In the genomic region with DNA sequence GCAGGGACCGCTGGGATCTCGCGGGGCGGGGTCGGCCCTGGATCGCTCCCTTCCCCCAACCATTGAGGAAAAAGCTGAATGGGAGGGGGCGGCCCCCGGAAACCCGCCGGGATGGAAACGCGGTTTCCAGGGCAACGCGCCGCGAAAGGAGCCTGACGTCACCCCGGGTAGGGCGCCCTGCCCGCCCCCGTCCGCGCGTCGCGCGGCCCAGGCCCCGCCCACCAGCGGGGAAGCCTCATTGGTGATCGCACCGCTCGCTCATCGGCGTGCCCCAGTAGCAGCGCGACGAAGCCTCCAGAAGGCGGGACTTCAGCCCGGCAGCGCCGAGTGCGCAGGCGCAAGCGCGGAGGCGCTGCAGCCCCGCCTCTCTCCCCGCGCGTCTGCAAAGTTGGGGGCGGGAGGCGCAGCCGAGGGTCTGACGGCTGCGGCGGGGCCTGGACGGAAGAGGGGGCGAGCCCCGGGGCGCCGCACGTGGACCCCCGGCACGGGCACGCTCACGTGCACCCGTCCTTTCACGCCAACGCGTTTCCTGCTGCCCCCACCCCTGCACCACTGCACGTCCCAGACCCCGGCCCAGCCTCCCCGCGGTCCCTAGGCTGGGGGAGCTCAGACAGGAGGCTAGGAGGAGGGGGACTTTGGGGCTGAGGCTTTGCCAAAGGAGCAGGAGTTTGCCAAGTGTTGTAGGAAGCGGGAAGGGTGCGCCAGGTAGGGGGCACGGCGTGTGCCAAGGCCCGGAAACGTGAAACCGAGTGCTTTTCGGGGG, we compare ENCODE assay signal across 1 cellular context.
TF ChIP-seq lines count a peak whose summit lies in the region.

No MANE protein-coding gene starts in this region.

TF ChIP-seq in WTC11, 78 proteins besides CTCF, POLR2A, EP300 and RAD21 (continued from another document):
- TF ChIP-seq, protein P1, sequence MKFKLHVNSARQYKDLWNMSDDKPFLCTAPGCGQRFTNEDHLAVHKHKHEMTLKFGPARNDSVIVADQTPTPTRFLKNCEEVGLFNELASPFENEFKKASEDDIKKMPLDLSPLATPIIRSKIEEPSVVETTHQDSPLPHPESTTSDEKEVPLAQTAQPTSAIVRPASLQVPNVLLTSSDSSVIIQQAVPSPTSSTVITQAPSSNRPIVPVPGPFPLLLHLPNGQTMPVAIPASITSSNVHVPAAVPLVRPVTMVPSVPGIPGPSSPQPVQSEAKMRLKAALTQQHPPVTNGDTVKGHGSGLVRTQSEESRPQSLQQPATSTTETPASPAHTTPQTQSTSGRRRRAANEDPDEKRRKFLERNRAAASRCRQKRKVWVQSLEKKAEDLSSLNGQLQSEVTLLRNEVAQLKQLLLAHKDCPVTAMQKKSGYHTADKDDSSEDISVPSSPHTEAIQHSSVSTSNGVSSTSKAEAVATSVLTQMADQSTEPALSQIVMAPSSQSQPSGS (CRISPR knock-in tag; IDR thresholded peaks at IDR 0.05; ENCODE audit: borderline replicate concordance, low read depth), result no peak
- TF ChIP-seq ATF1 (CRISPR knock-in tag; IDR thresholded peaks at IDR 0.05) (no peak), JUN (CRISPR knock-in tag; IDR thresholded peaks at IDR 0.05) (no peak), ZNF416 (CRISPR knock-in tag; IDR thresholded peaks at IDR 0.05) (no peak), NR2C2 (CRISPR knock-in tag; IDR thresholded peaks at IDR 0.05) (no peak), ZNF219 (CRISPR knock-in tag; IDR thresholded peaks at IDR 0.05; ENCODE audit: borderline replicate concordance) (no peak), ZNF423 (CRISPR knock-in tag; IDR thresholded peaks at IDR 0.05) (no peak), NFE2L1 (CRISPR knock-in tag; IDR thresholded peaks at IDR 0.05) (no peak), RORB (CRISPR knock-in tag; IDR thresholded peaks at IDR 0.05) (no peak), GRHL2 (CRISPR knock-in tag; IDR thresholded peaks at IDR 0.05; ENCODE audit: insufficient replicate concordance, severe bottlenecking) (no peak)
- TF ChIP-seq, protein P2, sequence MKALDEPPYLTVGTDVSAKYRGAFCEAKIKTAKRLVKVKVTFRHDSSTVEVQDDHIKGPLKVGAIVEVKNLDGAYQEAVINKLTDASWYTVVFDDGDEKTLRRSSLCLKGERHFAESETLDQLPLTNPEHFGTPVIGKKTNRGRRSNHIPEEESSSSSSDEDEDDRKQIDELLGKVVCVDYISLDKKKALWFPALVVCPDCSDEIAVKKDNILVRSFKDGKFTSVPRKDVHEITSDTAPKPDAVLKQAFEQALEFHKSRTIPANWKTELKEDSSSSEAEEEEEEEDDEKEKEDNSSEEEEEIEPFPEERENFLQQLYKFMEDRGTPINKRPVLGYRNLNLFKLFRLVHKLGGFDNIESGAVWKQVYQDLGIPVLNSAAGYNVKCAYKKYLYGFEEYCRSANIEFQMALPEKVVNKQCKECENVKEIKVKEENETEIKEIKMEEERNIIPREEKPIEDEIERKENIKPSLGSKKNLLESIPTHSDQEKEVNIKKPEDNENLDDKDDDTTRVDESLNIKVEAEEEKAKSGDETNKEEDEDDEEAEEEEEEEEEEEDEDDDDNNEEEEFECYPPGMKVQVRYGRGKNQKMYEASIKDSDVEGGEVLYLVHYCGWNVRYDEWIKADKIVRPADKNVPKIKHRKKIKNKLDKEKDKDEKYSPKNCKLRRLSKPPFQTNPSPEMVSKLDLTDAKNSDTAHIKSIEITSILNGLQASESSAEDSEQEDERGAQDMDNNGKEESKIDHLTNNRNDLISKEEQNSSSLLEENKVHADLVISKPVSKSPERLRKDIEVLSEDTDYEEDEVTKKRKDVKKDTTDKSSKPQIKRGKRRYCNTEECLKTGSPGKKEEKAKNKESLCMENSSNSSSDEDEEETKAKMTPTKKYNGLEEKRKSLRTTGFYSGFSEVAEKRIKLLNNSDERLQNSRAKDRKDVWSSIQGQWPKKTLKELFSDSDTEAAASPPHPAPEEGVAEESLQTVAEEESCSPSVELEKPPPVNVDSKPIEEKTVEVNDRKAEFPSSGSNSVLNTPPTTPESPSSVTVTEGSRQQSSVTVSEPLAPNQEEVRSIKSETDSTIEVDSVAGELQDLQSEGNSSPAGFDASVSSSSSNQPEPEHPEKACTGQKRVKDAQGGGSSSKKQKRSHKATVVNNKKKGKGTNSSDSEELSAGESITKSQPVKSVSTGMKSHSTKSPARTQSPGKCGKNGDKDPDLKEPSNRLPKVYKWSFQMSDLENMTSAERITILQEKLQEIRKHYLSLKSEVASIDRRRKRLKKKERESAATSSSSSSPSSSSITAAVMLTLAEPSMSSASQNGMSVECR (CRISPR knock-in tag; IDR thresholded peaks at IDR 0.05; ENCODE audit: borderline replicate concordance), result peak; percentile 49; the same call in 1 of the 2 replicates
- TF ChIP-seq, protein P3, sequence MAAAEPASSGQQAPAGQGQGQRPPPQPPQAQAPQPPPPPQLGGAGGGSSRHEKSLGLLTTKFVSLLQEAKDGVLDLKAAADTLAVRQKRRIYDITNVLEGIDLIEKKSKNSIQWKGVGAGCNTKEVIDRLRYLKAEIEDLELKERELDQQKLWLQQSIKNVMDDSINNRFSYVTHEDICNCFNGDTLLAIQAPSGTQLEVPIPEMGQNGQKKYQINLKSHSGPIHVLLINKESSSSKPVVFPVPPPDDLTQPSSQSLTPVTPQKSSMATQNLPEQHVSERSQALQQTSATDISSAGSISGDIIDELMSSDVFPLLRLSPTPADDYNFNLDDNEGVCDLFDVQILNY (CRISPR knock-in tag; IDR thresholded peaks at IDR 0.05), result peak; percentile 78; the same call in 1 of the 2 replicates
- TF ChIP-seq, protein P4, sequence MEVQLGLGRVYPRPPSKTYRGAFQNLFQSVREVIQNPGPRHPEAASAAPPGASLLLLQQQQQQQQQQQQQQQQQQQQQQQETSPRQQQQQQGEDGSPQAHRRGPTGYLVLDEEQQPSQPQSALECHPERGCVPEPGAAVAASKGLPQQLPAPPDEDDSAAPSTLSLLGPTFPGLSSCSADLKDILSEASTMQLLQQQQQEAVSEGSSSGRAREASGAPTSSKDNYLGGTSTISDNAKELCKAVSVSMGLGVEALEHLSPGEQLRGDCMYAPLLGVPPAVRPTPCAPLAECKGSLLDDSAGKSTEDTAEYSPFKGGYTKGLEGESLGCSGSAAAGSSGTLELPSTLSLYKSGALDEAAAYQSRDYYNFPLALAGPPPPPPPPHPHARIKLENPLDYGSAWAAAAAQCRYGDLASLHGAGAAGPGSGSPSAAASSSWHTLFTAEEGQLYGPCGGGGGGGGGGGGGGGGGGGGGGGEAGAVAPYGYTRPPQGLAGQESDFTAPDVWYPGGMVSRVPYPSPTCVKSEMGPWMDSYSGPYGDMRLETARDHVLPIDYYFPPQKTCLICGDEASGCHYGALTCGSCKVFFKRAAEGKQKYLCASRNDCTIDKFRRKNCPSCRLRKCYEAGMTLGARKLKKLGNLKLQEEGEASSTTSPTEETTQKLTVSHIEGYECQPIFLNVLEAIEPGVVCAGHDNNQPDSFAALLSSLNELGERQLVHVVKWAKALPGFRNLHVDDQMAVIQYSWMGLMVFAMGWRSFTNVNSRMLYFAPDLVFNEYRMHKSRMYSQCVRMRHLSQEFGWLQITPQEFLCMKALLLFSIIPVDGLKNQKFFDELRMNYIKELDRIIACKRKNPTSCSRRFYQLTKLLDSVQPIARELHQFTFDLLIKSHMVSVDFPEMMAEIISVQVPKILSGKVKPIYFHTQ (CRISPR knock-in tag; IDR thresholded peaks at IDR 0.05), result no peak
- TF ChIP-seq, protein P5, sequence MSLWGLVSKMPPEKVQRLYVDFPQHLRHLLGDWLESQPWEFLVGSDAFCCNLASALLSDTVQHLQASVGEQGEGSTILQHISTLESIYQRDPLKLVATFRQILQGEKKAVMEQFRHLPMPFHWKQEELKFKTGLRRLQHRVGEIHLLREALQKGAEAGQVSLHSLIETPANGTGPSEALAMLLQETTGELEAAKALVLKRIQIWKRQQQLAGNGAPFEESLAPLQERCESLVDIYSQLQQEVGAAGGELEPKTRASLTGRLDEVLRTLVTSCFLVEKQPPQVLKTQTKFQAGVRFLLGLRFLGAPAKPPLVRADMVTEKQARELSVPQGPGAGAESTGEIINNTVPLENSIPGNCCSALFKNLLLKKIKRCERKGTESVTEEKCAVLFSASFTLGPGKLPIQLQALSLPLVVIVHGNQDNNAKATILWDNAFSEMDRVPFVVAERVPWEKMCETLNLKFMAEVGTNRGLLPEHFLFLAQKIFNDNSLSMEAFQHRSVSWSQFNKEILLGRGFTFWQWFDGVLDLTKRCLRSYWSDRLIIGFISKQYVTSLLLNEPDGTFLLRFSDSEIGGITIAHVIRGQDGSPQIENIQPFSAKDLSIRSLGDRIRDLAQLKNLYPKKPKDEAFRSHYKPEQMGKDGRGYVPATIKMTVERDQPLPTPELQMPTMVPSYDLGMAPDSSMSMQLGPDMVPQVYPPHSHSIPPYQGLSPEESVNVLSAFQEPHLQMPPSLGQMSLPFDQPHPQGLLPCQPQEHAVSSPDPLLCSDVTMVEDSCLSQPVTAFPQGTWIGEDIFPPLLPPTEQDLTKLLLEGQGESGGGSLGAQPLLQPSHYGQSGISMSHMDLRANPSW (CRISPR knock-in tag; conservative IDR thresholded peaks at IDR 0.05; ENCODE audit: low read depth), result no peak
- TF ChIP-seq, protein P6, sequence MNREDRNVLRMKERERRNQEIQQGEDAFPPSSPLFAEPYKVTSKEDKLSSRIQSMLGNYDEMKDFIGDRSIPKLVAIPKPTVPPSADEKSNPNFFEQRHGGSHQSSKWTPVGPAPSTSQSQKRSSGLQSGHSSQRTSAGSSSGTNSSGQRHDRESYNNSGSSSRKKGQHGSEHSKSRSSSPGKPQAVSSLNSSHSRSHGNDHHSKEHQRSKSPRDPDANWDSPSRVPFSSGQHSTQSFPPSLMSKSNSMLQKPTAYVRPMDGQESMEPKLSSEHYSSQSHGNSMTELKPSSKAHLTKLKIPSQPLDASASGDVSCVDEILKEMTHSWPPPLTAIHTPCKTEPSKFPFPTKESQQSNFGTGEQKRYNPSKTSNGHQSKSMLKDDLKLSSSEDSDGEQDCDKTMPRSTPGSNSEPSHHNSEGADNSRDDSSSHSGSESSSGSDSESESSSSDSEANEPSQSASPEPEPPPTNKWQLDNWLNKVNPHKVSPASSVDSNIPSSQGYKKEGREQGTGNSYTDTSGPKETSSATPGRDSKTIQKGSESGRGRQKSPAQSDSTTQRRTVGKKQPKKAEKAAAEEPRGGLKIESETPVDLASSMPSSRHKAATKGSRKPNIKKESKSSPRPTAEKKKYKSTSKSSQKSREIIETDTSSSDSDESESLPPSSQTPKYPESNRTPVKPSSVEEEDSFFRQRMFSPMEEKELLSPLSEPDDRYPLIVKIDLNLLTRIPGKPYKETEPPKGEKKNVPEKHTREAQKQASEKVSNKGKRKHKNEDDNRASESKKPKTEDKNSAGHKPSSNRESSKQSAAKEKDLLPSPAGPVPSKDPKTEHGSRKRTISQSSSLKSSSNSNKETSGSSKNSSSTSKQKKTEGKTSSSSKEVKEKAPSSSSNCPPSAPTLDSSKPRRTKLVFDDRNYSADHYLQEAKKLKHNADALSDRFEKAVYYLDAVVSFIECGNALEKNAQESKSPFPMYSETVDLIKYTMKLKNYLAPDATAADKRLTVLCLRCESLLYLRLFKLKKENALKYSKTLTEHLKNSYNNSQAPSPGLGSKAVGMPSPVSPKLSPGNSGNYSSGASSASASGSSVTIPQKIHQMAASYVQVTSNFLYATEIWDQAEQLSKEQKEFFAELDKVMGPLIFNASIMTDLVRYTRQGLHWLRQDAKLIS (CRISPR knock-in tag; IDR thresholded peaks at IDR 0.05; ENCODE audit: borderline replicate concordance), result no peak
- TF ChIP-seq, protein P7, sequence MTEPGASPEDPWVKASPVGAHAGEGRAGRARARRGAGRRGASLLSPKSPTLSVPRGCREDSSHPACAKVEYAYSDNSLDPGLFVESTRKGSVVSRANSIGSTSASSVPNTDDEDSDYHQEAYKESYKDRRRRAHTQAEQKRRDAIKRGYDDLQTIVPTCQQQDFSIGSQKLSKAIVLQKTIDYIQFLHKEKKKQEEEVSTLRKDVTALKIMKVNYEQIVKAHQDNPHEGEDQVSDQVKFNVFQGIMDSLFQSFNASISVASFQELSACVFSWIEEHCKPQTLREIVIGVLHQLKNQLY (CRISPR knock-in tag; IDR thresholded peaks at IDR 0.05), result no peak
